In genomic region chr4:104490770-104491395, GRCh38 we compare ENCODE assay signal across 8 cellular contexts. TPM values are rescaled to one million over a fixed set of nuclear protein-coding genes. Genes with fewer than 3 reads are reported as not detected.
A peak's percentile ranks its signal among the peaks of the same experiment; 100 is the strongest.
DNase-seq lines count a peak whose midpoint lies in the region; ATAC-seq and TF ChIP-seq lines count a peak whose summit lies in the region.

No MANE protein-coding gene starts in this region.

- peaks cover 17 to 41% (median 24%) of the 10 kb centered on the region in 4 donors for H3K4me1 Mint-ChIP-seq in CD4-positive, CD25-positive, alpha-beta regulatory T cell

- H3K36me3 Mint-ChIP-seq in CD4-positive, CD25-positive, alpha-beta regulatory T cell = no peaks in the 10 kb centered on the region

- H3K9me3 ChIP-seq in CD4-positive, CD25-positive, alpha-beta regulatory T cell (ENCODE audit: control insufficient read depth in 2 of 2, low read length in 2 of 2) = no peaks in the 10 kb centered on the region
- H3K9me3 ChIP-seq in mucosa of descending colon (no peaks in the 10 kb centered on the region), subcutaneous abdominal adipose tissue (ENCODE audit: control insufficient read depth in 5 of 5, low read length in 5 of 5) (no peaks in the 10 kb centered on the region)

- H3K9ac ChIP-seq in subcutaneous abdominal adipose tissue (ENCODE audit: low read length in 5 of 5) = peak overlapping the region in 1 of 5 donors; percentile 66

- H3K4me3 Mint-ChIP-seq in CD4-positive, CD25-positive, alpha-beta regulatory T cell = peak overlapping the region; percentile 25 to 84 (median 68)

- ATAC-seq in CD4-positive, CD25-positive, alpha-beta regulatory T cell (ENCODE audit: low read depth in 2 of 2) = peak; percentile 40 to 50
- ATAC-seq in GM19463 (IDR thresholded peaks at IDR 0.05; ENCODE audit: unreplicated experiment) (peak; percentile 21), HG03521 (IDR thresholded peaks at IDR 0.05; ENCODE audit: unreplicated experiment) (peak; percentile 31), mucosa of descending colon (peak; percentile 50)

- intact Hi-C loops in mucosa of descending colon (cut with DNase I, micrococcal nuclease) = no loop called here

- peaks cover 70% of the 10 kb centered on the region for H3K27me3 Mint-ChIP-seq in CD4-positive, CD25-positive, alpha-beta regulatory T cell

- peak; percentile 4 to 32 (median 13) for DNase-seq in CD4-positive, CD25-positive, alpha-beta regulatory T cell
- peak; percentile 89 for DNase-seq in NCI-H82 (lab: John Stamatoyannopoulos, UW)
- DNase-seq in activated CD8-positive, alpha-beta memory T cell treated with anti-CD3 and anti-CD28 coated beads, Interleukin-2, amount 50 U/mL, for 4 hours = peak; percentile 50
- no peak for DNase-seq in epithelial cell of proximal tubule (ENCODE audit: low read depth)
- DNase-seq in mucosa of descending colon = peak; percentile 77 to 81 (median 77)

- H3K4me3 ChIP-seq in CD4-positive, CD25-positive, alpha-beta regulatory T cell (ENCODE audit: low read depth, low read length) = peak overlapping the region; percentile 38
- H3K4me3 ChIP-seq in epithelial cell of proximal tubule (ENCODE audit: low read depth, low read length) = peak overlapping the region; percentile 66
- peak overlapping the region; percentile 43 for H3K4me3 ChIP-seq in mucosa of descending colon
- H3K4me3 ChIP-seq in subcutaneous abdominal adipose tissue (ENCODE audit: low read depth in 1 of 5, low read length in 5 of 5) = peak overlapping the region; percentile 50 to 84 (median 79)

- H3K27me3 ChIP-seq in CD4-positive, CD25-positive, alpha-beta regulatory T cell (ENCODE audit: control insufficient read depth, insufficient read depth, low read length) = peaks cover 37% of the 10 kb centered on the region
- peaks cover 0 to 11% (median 2%) of the 10 kb centered on the region in 5 donors for H3K27me3 ChIP-seq in subcutaneous abdominal adipose tissue (ENCODE audit: control insufficient read depth in 5 of 5, insufficient read depth in 4 of 5, low read length in 5 of 5)

- peaks cover 0 to 7% (median 2%) of the 10 kb centered on the region in 7 donors for H3K9me3 Mint-ChIP-seq in CD4-positive, CD25-positive, alpha-beta regulatory T cell

- H3K36me3 ChIP-seq in CD4-positive, CD25-positive, alpha-beta regulatory T cell (ENCODE audit: control insufficient read depth, insufficient read depth, low read length) = no peaks in the 10 kb centered on the region
- H3K36me3 ChIP-seq in mucosa of descending colon (ENCODE audit: low read depth) (no peaks in the 10 kb centered on the region), subcutaneous abdominal adipose tissue (ENCODE audit: control insufficient read depth in 5 of 5, insufficient read depth in 5 of 5, low read length in 5 of 5) (no peaks in the 10 kb centered on the region)

- H3K4me1 ChIP-seq in CD4-positive, CD25-positive, alpha-beta regulatory T cell (ENCODE audit: control insufficient read depth, insufficient read depth, low read length, poor library complexity, severe bottlenecking) = peaks cover 15% of the 10 kb centered on the region
- H3K4me1 ChIP-seq in mucosa of descending colon (ENCODE audit: low read depth) (no peaks in the 10 kb centered on the region), subcutaneous abdominal adipose tissue (ENCODE audit: control insufficient read depth in 5 of 5, insufficient read depth in 5 of 5, low read length in 5 of 5) (peaks cover 0 to 36% (median 28%) of the 10 kb centered on the region in 5 donors)

- H3K27ac Mint-ChIP-seq in CD4-positive, CD25-positive, alpha-beta regulatory T cell = no peak overlapping the region

- TF ChIP-seq CTCF in epithelial cell of proximal tubule (conservative IDR thresholded peaks at IDR 0.05; ENCODE audit: low read depth, low read length) (no peak), mucosa of descending colon (IDR thresholded peaks at IDR 0.05) (no peak)

- H3K27ac ChIP-seq in CD4-positive, CD25-positive, alpha-beta regulatory T cell (ENCODE audit: insufficient read depth, low read length, poor library complexity, severe bottlenecking) = no peak overlapping the region
- H3K27ac ChIP-seq in subcutaneous abdominal adipose tissue (ENCODE audit: low read depth, low read length) = peak overlapping the region; percentile 52

RNA-seq across cellular contexts. Expression of gene CXXC4, which starts 3.8 kb away (rescaled TPM):
- total RNA-seq in CD4-positive, CD25-positive, alpha-beta regulatory T cell = not detected
- not detected for polyA plus RNA-seq in CD4-positive, CD25-positive, alpha-beta regulatory T cell
- under 0.01 and 0.29 TPM in 2 replicates for total RNA-seq in epithelial cell of proximal tubule
- total RNA-seq in mucosa of descending colon = 1 to 10 TPM in 2 of 3 donors, under 1 TPM in 1; 0.96 to 4.2 (median 1.7) TPM
